In the genomic region with DNA sequence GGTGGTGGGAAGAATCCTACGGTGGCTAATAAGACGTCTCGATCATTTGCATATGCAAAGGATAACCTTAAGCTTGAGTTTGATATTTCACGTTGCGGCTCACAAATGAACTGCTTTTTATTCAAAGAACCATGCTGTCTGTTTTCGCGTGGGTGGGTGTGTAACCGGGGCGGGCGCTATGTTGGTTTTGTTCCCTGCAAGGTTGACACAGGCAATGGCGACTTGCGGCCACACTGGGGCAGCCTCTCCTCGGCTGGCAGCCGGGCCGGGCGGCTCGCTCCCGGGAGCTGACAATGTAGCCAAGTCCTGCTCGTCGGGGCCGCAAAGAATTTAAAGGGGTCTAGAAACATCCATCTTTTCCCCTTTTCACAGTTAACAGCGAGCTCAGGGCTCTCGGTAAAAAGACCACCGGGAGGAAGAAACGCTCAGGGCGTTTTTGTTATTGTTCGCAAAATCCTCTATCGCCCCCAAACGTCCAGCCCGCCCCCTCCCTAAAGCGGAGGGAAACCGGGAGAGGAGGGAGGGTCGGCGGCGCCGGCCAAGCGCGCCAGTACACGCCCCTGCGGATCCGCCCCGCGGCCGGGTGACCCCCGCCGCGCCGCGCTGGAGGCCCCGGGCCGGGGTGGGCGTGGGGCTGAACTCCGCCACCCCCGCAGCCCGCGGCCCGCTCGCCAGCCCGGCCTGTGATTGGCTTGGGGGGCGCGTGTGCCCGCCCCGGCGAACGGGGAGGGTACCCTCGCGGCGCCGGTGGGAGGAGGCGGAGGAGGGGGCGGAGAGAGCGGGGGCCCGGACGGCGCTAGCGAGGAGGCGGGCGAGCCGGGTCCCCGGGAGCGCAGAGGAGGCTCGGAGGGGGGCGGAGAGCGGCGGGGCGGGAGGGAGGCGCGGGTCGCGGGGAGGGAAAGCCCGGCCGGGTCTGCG, we compare ENCODE assay signal across 8 cellular contexts. TPM values are rescaled to one million over a fixed set of nuclear protein-coding genes. Genes with fewer than 3 reads are reported as not detected.
DNase-seq lines count a peak whose midpoint lies in the region; ATAC-seq and TF ChIP-seq lines count a peak whose summit lies in the region.

Gene NEDD4L (plus strand): TSS at position 775 of the 918 bp plus-strand sequence. CDS start 435 bp downstream, outside the sequence.

- H3K27ac Mint-ChIP-seq in activated B cell treated with CpG ODN at 0.5 μM for 24 hours: peak within 1 kb of the TSS; percentile 82

- H3K27me3 Mint-ChIP-seq in activated B cell treated with CpG ODN at 0.5 μM for 24 hours: no peaks in the 10 kb centered on the region

- TF ChIP-seq POLR2A in spleen (IDR thresholded peaks at IDR 0.05): no peak

- TF ChIP-seq CTCF in activated B cell treated with CpG ODN at 0.5 μM for 24 hours (IDR thresholded peaks at IDR 0.05) (no peak), spleen (IDR thresholded peaks at IDR 0.05 in 8 of 11, conservative IDR thresholded peaks at IDR 0.05 in 3 of 11) (peak; percentile 51 to 88 (median 79))

- no peaks in the 10 kb centered on the region for H3K36me3 Mint-ChIP-seq in activated B cell treated with CpG ODN at 0.5 μM for 24 hours (ENCODE audit: low read depth)

- peak within 1 kb of the TSS; percentile 93 for H3K4me3 Mint-ChIP-seq in activated B cell treated with CpG ODN at 0.5 μM for 24 hours

- peak within 1 kb of the TSS; percentile 74 to 99 (median 95) for H3K4me3 ChIP-seq in spleen

- in situ Hi-C loops in ACHN (cut with HindIII; ENCODE audit: low pct_ligation_motif_present, low pct_unique_long_range_greater_than_20kb, low sequenced_read_pairs): no loop called here

- H3K9me3 Mint-ChIP-seq in activated B cell treated with CpG ODN at 0.5 μM for 24 hours: no peaks in the 10 kb centered on the region

- POLR2A ChIA-PET in activated B cell treated with CpG ODN at 0.5 μM for 24 hours (lab: Charles Lee): interaction anchor here (0.9 to 2.0 kb wide), 8 partner anchors 29 to 422 kb away, joined by 3 to 14 read pairs (median 4); partner anchors contain the start of gene NARS1

- H3K27ac ChIP-seq in caudate nucleus (ENCODE audit: low read depth, low read length): peak within 1 kb of the TSS; percentile 90
- peak within 1 kb of the TSS; percentile 66 to 92 (median 84) for H3K27ac ChIP-seq in spleen

- H3K27me3 ChIP-seq in spleen (replicated peaks in 1 of 7): peaks cover 0 to 26% (median 0%) of the 10 kb centered on the region in 7 donors

- peaks cover 5 to 57% (median 35%) of the 10 kb centered on the region in 6 donors for H3K4me1 ChIP-seq in spleen

- H3K4me1 Mint-ChIP-seq in activated B cell treated with CpG ODN at 0.5 μM for 24 hours: peaks cover 41% of the 10 kb centered on the region

- CTCF ChIA-PET in activated B cell treated with CpG ODN at 0.5 μM for 24 hours (lab: Charles Lee): interaction anchor here (0.6 to 3.9 kb wide), 28 partner anchors 8 to 720 kb away, joined by 3 to 52 read pairs (median 4); no protein-coding TSS in a partner anchor

- intact Hi-C loops in activated B cell treated with CpG ODN at 0.5 μM for 24 hours (cut with micrococcal nuclease): loop anchor here (1.0 to 10.0 kb wide), 14 partner anchors 28 to 1389 kb away; partner anchors contain the start of genes MALT1, SEC11C and WDR7
- intact Hi-C loops in spleen (cut with DNase I; ENCODE audit: low total_unique reads): loop anchor here (2.0 to 10.0 kb wide), 2 partner anchors 75 to 159 kb away; no protein-coding TSS in a partner anchor

- 0 to 1% (median 1%) methylated on average over 36 to 93 of the region's 93 CpGs for WGBS in spleen, 5 donors

- no peaks in the 10 kb centered on the region for H3K36me3 ChIP-seq in spleen

- peak; percentile 81 for DNase-seq in ACHN
- DNase-seq in NCI-H2171 (lab: John Stamatoyannopoulos, UW): peak; percentile 86
- DNase-seq in activated B cell treated with CpG ODN at 0.5 μM for 24 hours: peak; percentile 83
- DNase-seq in caudate nucleus (lab: John Stamatoyannopoulos, UW): peak in 59 of 61 donors; percentile 29 to 92 (median 74)
- peak; percentile 90 for DNase-seq in iris pigment epithelial cell (ENCODE audit: low read depth)
- DNase-seq in spleen: peak; percentile 96

- H3K9me3 ChIP-seq in spleen: no peaks in the 10 kb centered on the region

- ATAC-seq in GM18867 (IDR thresholded peaks at IDR 0.05; ENCODE audit: unreplicated experiment) (peak; percentile 79), HG03103 (IDR thresholded peaks at IDR 0.05; ENCODE audit: low read depth, unreplicated experiment) (peak; percentile 54), activated B cell treated with CpG ODN at 0.5 μM for 24 hours (ENCODE audit: low read depth) (peak; percentile 85)

RNA-seq across cellular contexts. Expression of gene NEDD4L, which starts in this region (rescaled TPM):
- total RNA-seq in activated B cell treated with CpG ODN at 0.5 μM for 24 hours (24.9 and 32.6 TPM in 2 replicates), spleen (10 to 100 TPM; 14.3 to 26.9 (median 24.9) TPM)
- polyA plus RNA-seq in spleen: 10 to 100 TPM in 1 of 3 donors, 1 to 10 TPM in 2; 8.7 to 14.1 (median 9.0) TPM

Comparison
In these comparisons a context has a peak if more than half of its experiments do, and no peak if none do; other contexts are left out.
1. Peak in every context shown above with its lines: DNase-seq, ATAC-seq, H3K4me3 ChIP-seq and H3K27ac ChIP-seq.